8 cellular contexts compared by ENCODE assay signal in the genomic region with DNA sequence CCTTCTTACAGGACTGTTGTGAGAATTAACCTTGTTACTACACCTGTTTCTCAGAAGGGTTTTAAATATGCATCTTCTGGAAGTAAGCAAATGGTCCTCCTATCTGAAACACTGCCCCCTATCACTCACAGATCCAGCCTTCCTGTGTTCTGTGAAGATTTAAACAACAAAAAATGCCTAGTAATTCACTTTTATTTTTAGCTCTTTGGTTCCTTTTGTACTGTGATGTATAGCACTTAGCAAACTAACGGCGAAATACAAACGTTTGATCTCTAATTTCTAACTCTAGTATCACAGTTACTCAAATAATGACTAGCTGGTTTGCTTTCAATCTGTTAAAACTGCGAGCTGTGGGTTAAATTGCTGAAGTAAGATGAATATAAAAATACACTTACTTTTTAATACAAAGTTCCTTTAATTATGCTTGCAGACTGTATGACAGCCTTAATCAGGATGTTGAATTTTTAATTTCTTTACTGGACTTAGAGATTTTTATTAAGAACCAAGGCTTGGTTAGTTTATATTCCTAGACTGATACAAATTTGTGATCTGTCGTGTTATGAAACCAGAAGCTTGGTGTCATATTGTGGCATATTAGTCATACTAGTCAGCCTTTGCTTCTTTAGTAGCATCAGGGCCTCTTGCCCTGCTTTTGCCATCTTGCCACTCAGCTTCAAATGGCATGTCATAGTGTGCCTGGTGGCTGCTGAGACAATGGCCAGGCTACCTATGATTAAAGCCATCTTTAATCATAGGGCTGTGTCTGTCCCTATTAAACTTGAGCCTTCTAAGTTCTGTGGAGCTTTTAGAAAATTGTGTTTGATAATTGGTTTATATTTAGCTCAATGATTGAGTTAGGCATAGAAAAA. TPM values are rescaled to one million over a fixed set of nuclear protein-coding genes. Genes with fewer than 3 reads are reported as not detected.
A peak's percentile ranks its signal among the peaks of the same experiment; 100 is the strongest.
DNase-seq lines count a peak whose midpoint lies in the region; ATAC-seq, FAIRE-seq and TF ChIP-seq lines count a peak whose summit lies in the region.

No MANE protein-coding gene starts in this region.

- DNase-seq in BE2C (peak; percentile 69), HTR-8/SVneo (ENCODE audit: insufficient read length, low spot score) (peak; percentile 31), left lobe of liver (ENCODE audit: low spot score) (no peak), iPS-NIHi11 (ENCODE audit: low spot score) (no peak), SKM-1 treated with dmso at 0.1 percent for 144 hours (lab: John Stamatoyannopoulos, UW; ENCODE audit: unreplicated experiment) (no peak)
- DNase-seq in activated T-helper 9 cell treated with anti-CD3 and anti-CD28 coated beads, Interleukin-2, amount 50 U/mL, for 16 hours (ENCODE audit: low read depth), result peak; percentile 17

- peak overlapping the region; percentile 10; the same call in 1 of the 2 replicates for H3K4me3 ChIP-seq in BE2C (ENCODE audit: low read depth, low read length)

- no peaks in the 10 kb centered on the region for H3K9me3 ChIP-seq in BE2C

- peaks cover 39% of the 10 kb centered on the region for H3K36me3 ChIP-seq in BE2C

- TF ChIP-seq CTCF in BE2C (IDR thresholded peaks at IDR 0.05; ENCODE audit: low read depth, low read length), result peak; percentile 64

- H3K27me3 ChIP-seq in BE2C, result no peaks in the 10 kb centered on the region

- FAIRE-seq in HTR-8/SVneo (lab: Jason Lieb, UNC), result no peak

- H3K4me1 ChIP-seq in BE2C, result peaks cover 22% of the 10 kb centered on the region

- ATAC-seq in GM18909 (IDR thresholded peaks at IDR 0.05; ENCODE audit: poor library complexity, unreplicated experiment), result peak; percentile 65
- peak; percentile 24 for ATAC-seq in left lobe of liver
- ATAC-seq in HG03521 (IDR thresholded peaks at IDR 0.05; ENCODE audit: unreplicated experiment), result no peak

RNA-seq across cellular contexts. Expression of gene EIF3J, which starts 9.2 kb away (rescaled TPM):
- 121 TPM for polyA plus RNA-seq in BE2C (2012; ENCODE audit: insufficient read depth, insufficient read length, low read depth)
- 33.0 TPM for total RNA-seq in left lobe of liver

Comparison
In these comparisons a context has a peak if more than half of its experiments do, and no peak if none do; other contexts are left out.
1. DNase-seq: peak in BE2C (single experiment), HTR-8/SVneo (single experiment) and activated T-helper 9 cell treated with anti-CD3 and anti-CD28 coated beads, Interleukin-2, amount 50 U/mL, for 16 hours (single experiment); none in left lobe of liver (single experiment), iPS-NIHi11 (single experiment) and SKM-1 treated with dmso at 0.1 percent for 144 hours (single experiment).